In the genomic region with DNA sequence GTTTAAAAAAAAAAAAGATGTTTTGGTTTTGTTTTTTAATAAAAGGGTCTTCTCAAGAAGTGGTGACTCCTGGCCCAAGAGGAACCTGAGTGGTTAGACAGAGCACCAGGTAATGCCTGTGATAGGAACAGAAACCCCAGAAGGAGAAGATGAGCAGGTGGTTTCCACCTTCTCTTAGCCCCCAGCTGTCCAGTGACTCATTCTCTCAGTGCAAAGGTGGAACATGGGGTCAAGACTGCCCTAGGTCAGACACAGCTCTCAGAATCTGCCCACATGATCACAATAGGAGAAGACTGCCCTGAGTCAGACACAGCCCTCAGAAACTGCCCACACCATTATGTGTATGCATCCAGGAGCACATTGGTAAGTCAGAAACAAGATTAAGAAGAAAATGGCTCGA, we compare ENCODE assay signal across 1 cellular context.
TF ChIP-seq lines count a peak whose summit lies in the region.

No MANE protein-coding gene starts in this region.

TF ChIP-seq in GM12878, 131 proteins besides CTCF, POLR2A, EP300 and RAD21 (continued from another document and continues in another):
- TF ChIP-seq, protein P1, sequence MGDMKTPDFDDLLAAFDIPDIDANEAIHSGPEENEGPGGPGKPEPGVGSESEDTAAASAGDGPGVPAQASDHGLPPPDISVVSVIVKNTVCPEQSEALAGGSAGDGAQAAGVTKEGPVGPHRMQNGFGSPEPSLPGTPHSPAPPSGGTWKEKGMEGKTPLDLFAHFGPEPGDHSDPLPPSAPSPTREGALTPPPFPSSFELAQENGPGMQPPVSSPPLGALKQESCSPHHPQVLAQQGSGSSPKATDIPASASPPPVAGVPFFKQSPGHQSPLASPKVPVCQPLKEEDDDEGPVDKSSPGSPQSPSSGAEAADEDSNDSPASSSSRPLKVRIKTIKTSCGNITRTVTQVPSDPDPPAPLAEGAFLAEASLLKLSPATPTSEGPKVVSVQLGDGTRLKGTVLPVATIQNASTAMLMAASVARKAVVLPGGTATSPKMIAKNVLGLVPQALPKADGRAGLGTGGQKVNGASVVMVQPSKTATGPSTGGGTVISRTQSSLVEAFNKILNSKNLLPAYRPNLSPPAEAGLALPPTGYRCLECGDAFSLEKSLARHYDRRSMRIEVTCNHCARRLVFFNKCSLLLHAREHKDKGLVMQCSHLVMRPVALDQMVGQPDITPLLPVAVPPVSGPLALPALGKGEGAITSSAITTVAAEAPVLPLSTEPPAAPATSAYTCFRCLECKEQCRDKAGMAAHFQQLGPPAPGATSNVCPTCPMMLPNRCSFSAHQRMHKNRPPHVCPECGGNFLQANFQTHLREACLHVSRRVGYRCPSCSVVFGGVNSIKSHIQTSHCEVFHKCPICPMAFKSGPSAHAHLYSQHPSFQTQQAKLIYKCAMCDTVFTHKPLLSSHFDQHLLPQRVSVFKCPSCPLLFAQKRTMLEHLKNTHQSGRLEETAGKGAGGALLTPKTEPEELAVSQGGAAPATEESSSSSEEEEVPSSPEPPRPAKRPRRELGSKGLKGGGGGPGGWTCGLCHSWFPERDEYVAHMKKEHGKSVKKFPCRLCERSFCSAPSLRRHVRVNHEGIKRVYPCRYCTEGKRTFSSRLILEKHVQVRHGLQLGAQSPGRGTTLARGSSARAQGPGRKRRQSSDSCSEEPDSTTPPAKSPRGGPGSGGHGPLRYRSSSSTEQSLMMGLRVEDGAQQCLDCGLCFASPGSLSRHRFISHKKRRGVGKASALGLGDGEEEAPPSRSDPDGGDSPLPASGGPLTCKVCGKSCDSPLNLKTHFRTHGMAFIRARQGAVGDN (IDR thresholded peaks at IDR 0.05) = 0 out of 2 replicates have a peak, but pooled peaks have one; percentile 25
- TF ChIP-seq, protein P2, sequence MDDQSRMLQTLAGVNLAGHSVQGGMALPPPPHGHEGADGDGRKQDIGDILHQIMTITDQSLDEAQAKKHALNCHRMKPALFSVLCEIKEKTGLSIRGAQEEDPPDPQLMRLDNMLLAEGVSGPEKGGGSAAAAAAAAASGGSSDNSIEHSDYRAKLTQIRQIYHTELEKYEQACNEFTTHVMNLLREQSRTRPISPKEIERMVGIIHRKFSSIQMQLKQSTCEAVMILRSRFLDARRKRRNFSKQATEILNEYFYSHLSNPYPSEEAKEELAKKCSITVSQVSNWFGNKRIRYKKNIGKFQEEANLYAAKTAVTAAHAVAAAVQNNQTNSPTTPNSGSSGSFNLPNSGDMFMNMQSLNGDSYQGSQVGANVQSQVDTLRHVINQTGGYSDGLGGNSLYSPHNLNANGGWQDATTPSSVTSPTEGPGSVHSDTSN (IDR thresholded peaks at IDR 0.05; ENCODE audit: insufficient replicate concordance, low read depth, low read length) = no peak
- TF ChIP-seq MTA3 (IDR thresholded peaks at IDR 0.05; ENCODE audit: borderline replicate concordance, low read length) = no peak
- TF ChIP-seq SIN3A (IDR thresholded peaks at IDR 0.05; ENCODE audit: low read depth, low read length) = no peak
- no peak for TF ChIP-seq PRDM15 (CRISPR knock-in tag; IDR thresholded peaks at IDR 0.05)
- TF ChIP-seq CBFB (IDR thresholded peaks at IDR 0.05; ENCODE audit: low read depth) = no peak
- TF ChIP-seq RAD51 (IDR thresholded peaks at IDR 0.05) = peak; percentile 69; the same call in 1 of the 2 replicates
- no peak; the same call in 1 of the 2 replicates for TF ChIP-seq BACH1 (IDR thresholded peaks at IDR 0.05; ENCODE audit: borderline replicate concordance)
- TF ChIP-seq ZNF592 (IDR thresholded peaks at IDR 0.05) = no peak
- TF ChIP-seq, protein P3, sequence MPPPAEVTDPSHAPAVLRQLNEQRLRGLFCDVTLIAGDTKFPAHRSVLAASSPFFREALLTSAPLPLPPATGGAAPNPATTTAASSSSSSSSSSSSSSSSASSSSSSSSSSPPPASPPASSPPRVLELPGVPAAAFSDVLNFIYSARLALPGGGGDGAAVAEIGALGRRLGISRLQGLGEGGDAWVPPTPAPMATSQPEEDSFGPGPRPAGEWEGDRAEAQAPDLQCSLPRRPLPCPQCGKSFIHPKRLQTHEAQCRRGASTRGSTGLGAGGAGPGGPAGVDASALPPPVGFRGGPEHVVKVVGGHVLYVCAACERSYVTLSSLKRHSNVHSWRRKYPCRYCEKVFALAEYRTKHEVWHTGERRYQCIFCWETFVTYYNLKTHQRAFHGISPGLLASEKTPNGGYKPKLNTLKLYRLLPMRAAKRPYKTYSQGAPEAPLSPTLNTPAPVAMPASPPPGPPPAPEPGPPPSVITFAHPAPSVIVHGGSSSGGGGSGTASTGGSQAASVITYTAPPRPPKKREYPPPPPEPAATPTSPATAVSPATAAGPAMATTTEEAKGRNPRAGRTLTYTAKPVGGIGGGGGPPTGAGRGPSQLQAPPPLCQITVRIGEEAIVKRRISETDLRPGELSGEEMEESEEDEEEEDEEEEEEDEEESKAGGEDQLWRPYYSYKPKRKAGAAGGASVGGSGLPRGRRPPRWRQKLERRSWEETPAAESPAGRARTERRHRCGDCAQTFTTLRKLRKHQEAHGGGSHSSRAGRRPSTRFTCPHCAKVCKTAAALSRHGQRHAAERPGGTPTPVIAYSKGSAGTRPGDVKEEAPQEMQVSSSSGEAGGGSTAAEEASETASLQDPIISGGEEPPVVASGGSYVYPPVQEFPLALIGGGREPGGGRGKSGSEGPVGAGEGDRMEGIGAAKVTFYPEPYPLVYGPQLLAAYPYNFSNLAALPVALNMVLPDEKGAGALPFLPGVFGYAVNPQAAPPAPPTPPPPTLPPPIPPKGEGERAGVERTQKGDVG (CRISPR knock-in tag; IDR thresholded peaks at IDR 0.05) = no peak
- TF ChIP-seq BRCA1 (IDR thresholded peaks at IDR 0.05; ENCODE audit: low read depth, low read length) = no peak
- TF ChIP-seq EED (IDR thresholded peaks at IDR 0.05; ENCODE audit: low read depth) = peak; percentile 60; the same call in 1 of the 2 replicates
- TF ChIP-seq CREB1 (IDR thresholded peaks at IDR 0.05; ENCODE audit: low read depth) = no peak
- TF ChIP-seq, protein P4, sequence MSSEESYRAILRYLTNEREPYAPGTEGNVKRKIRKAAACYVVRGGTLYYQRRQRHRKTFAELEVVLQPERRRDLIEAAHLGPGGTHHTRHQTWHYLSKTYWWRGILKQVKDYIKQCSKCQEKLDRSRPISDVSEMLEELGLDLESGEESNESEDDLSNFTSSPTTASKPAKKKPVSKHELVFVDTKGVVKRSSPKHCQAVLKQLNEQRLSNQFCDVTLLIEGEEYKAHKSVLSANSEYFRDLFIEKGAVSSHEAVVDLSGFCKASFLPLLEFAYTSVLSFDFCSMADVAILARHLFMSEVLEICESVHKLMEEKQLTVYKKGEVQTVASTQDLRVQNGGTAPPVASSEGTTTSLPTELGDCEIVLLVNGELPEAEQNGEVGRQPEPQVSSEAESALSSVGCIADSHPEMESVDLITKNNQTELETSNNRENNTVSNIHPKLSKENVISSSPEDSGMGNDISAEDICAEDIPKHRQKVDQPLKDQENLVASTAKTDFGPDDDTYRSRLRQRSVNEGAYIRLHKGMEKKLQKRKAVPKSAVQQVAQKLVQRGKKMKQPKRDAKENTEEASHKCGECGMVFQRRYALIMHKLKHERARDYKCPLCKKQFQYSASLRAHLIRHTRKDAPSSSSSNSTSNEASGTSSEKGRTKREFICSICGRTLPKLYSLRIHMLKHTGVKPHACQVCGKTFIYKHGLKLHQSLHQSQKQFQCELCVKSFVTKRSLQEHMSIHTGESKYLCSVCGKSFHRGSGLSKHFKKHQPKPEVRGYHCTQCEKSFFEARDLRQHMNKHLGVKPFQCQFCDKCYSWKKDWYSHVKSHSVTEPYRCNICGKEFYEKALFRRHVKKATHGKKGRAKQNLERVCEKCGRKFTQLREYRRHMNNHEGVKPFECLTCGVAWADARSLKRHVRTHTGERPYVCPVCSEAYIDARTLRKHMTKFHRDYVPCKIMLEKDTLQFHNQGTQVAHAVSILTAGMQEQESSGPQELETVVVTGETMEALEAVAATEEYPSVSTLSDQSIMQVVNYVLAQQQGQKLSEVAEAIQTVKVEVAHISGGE (CRISPR knock-in tag; IDR thresholded peaks at IDR 0.05) = no peak
- TF ChIP-seq, protein P5, sequence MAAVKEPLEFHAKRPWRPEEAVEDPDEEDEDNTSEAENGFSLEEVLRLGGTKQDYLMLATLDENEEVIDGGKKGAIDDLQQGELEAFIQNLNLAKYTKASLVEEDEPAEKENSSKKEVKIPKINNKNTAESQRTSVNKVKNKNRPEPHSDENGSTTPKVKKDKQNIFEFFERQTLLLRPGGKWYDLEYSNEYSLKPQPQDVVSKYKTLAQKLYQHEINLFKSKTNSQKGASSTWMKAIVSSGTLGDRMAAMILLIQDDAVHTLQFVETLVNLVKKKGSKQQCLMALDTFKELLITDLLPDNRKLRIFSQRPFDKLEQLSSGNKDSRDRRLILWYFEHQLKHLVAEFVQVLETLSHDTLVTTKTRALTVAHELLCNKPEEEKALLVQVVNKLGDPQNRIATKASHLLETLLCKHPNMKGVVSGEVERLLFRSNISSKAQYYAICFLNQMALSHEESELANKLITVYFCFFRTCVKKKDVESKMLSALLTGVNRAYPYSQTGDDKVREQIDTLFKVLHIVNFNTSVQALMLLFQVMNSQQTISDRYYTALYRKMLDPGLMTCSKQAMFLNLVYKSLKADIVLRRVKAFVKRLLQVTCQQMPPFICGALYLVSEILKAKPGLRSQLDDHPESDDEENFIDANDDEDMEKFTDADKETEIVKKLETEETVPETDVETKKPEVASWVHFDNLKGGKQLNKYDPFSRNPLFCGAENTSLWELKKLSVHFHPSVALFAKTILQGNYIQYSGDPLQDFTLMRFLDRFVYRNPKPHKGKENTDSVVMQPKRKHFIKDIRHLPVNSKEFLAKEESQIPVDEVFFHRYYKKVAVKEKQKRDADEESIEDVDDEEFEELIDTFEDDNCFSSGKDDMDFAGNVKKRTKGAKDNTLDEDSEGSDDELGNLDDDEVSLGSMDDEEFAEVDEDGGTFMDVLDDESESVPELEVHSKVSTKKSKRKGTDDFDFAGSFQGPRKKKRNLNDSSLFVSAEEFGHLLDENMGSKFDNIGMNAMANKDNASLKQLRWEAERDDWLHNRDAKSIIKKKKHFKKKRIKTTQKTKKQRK (IDR thresholded peaks at IDR 0.05; ENCODE audit: low read depth, low read length) = no peak
- TF ChIP-seq MYB (IDR thresholded peaks at IDR 0.05; ENCODE audit: borderline replicate concordance, low read depth, low read length) = no peak
- no peak for TF ChIP-seq CHD1 (IDR thresholded peaks at IDR 0.05; ENCODE audit: low read depth, low read length)
- TF ChIP-seq FOS (IDR thresholded peaks at IDR 0.05; ENCODE audit: borderline replicate concordance, extremely low read depth, insufficient read length) = no peak
- TF ChIP-seq SPI1 (IDR thresholded peaks at IDR 0.05; ENCODE audit: borderline replicate concordance, insufficient read depth, low read depth, low read length) = peak; percentile 62; the same call in 1 of the 2 replicates
- TF ChIP-seq NBN (IDR thresholded peaks at IDR 0.05) = 0 out of 2 replicates have a peak, but pooled peaks have one; percentile 26
- peak; percentile 93 for TF ChIP-seq TCF12 (IDR thresholded peaks at IDR 0.05; ENCODE audit: low read depth, low read length)
